In the genomic region with DNA sequence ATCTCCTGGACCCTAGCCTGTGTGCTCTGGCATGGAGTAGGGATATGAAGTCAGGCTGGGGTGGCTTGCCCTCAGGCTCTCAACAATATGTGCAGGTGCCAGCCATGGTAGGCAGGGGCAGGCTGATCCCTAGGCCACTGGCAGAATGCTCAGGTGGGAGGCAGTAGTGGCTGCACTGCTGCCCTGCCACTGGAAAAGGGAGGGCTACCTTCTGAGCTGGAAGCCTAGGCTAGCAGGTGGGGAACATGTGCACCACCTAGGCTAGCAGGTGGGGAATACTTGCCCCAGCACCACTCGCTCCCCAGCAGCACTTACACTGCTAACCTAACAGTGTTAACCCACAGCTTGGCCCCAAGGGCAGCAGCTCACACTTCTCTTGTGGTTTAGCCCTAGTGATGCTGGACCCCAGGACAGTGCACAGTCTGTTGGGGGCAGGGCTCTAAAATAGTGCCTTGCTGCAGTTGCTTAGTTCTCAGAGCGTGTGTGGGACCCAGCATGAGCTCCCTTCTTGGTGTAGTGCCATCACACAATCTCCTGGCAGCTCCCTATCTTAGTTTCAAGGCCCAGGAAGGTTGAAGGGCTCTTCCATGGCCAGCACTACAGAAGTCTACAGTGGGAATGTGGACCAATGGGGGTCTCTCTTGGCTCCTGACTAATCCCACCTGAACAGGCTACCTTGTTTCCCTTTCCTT, we compare ENCODE assay signal across 11 cellular contexts.
"Had no signal": no experiment of that assay in that cellular context is flagged by ENCODE, and none has a peak within 500 bp of the region (broad histone marks: within the 10 kb centered on the region; RNA-seq: fewer than 3 reads in every experiment).

No MANE protein-coding gene starts in this region.

- H3K4me3 ChIP-seq: lower lobe of right lung had no signal

- H3K27ac Mint-ChIP-seq: activated naive CD8-positive, alpha-beta T cell; T-helper 17 cell had no signal

- H3K27me3 Mint-ChIP-seq: activated naive CD8-positive, alpha-beta T cell; central memory CD8-positive, alpha-beta T cell; T-helper 17 cell had no signal

- H3K27ac ChIP-seq: lower lobe of right lung, parathyroid adenoma had no signal

- DNase-seq: activated CD4-positive, alpha-beta T cell treated with anti-CD3 and anti-CD28 coated beads for 48 hours; activated CD8-positive, alpha-beta memory T cell treated with anti-CD3 and anti-CD28 coated beads for 24 hours; activated gamma-delta T cell treated with Interleukin-2 at 50 U/mL for 16 hours; amniotic stem cell; effector CD8-positive, alpha-beta T cell; lower lobe of right lung; stimulated activated naive CD4-positive, alpha-beta T cell treated with Interleukin-2 at 50 U/mL for 16 hours; T-helper 17 cell had no signal

- ATAC-seq: T-helper 17 cell had no signal

- H3K79me2 ChIP-seq: parathyroid adenoma had no signal

- H3K4me1 ChIP-seq: parathyroid adenoma had no signal

- H2AFZ ChIP-seq: parathyroid adenoma had no signal

- H3K4me3 Mint-ChIP-seq: activated naive CD8-positive, alpha-beta T cell; central memory CD8-positive, alpha-beta T cell; T-helper 17 cell had no signal
